In the genomic region with DNA sequence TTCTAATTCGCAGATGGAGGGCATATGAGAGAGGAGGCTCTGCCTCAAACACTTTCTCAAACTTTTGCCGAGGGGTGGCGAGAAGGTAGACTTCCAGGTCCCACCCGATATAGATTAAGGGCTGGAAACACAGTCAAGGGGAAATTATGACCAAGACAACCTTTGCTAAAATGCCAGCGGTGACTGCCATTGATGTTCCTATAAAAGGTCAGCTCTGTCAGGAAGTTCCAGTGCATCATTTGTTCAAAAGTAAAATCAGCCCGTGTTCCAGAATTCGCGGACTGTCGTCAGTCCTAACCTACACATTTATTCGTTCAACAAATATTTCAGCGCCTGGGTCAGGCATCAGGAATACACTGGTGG, we compare ENCODE assay signal across 8 cellular contexts. TPM values are rescaled to one million over a fixed set of nuclear protein-coding genes. Genes with fewer than 3 reads are reported as not detected.
DNase-seq lines count a peak whose midpoint lies in the region; ATAC-seq and TF ChIP-seq lines count a peak whose summit lies in the region.

No MANE protein-coding gene starts in this region.

- H3K9me3 ChIP-seq in ES-I3 (ENCODE audit: control insufficient read depth, insufficient read depth, low read length) (no peaks in the 10 kb centered on the region), MM.1S (replicated peaks; ENCODE audit: insufficient read depth, low read length) (no peaks in the 10 kb centered on the region), mucosa of rectum (ENCODE audit: control insufficient read depth in 2 of 2, low read length in 2 of 2) (no peaks in the 10 kb centered on the region)

- intact Hi-C loops in posterior vena cava (cut with DNase I) = no loop called here

- H3K9me3 Mint-ChIP-seq in central memory CD8-positive, alpha-beta T cell = no peaks in the 10 kb centered on the region

- no peaks in the 10 kb centered on the region for H4K20me1 ChIP-seq in MM.1S (ENCODE audit: insufficient read depth, low read length)

- peaks cover 42% of the 10 kb centered on the region for H3K79me2 ChIP-seq in MM.1S (ENCODE audit: low read length)

- H3K36me3 ChIP-seq in ES-I3 (ENCODE audit: insufficient read depth, low read length) (no peaks in the 10 kb centered on the region), MM.1S (replicated peaks; ENCODE audit: insufficient read depth, low read length) (no peaks in the 10 kb centered on the region), mucosa of rectum (ENCODE audit: control insufficient read depth in 2 of 2, insufficient read depth in 2 of 2, low read length in 2 of 2) (no peaks in the 10 kb centered on the region)

- H2AFZ ChIP-seq in MM.1S (ENCODE audit: low read length) = peak overlapping the region; percentile 52

- H3K27ac Mint-ChIP-seq in central memory CD8-positive, alpha-beta T cell (ENCODE audit: low read depth) = peak overlapping the region; percentile 95

- H3K4me2 ChIP-seq in MM.1S (ENCODE audit: low read depth, low read length) = peak overlapping the region; percentile 82

- H3K4me3 ChIP-seq in MM.1S (ENCODE audit: low read length) (peak overlapping the region; percentile 73), mucosa of rectum (ENCODE audit: low read length in 2 of 2) (peak overlapping the region; percentile 98 to 100)

- no peaks in the 10 kb centered on the region for H3K27me3 ChIP-seq in MM.1S (replicated peaks; ENCODE audit: insufficient read depth, low read length)
- no peaks in the 10 kb centered on the region for H3K27me3 ChIP-seq in mucosa of rectum (ENCODE audit: control insufficient read depth in 2 of 2, insufficient read depth in 2 of 2, low read length in 2 of 2)

- H3K9me2 ChIP-seq in MM.1S (replicated peaks; ENCODE audit: insufficient read depth, low read length) = no peaks in the 10 kb centered on the region

- H3K36me3 Mint-ChIP-seq in central memory CD8-positive, alpha-beta T cell (ENCODE audit: insufficient read depth) = peaks cover 11% of the 10 kb centered on the region

- H3K9ac ChIP-seq in ES-I3 (ENCODE audit: low read depth, low read length) = peak overlapping the region; percentile 91
- peak overlapping the region; percentile 76 for H3K9ac ChIP-seq in MM.1S (ENCODE audit: low read length)
- peak overlapping the region; percentile 88 to 97 for H3K9ac ChIP-seq in mucosa of rectum (ENCODE audit: low read depth in 1 of 2, low read length in 2 of 2)

- H3F3A ChIP-seq in MM.1S (ENCODE audit: insufficient read depth, low read length) = 0 out of 2 replicates have a peak, but pooled peaks cover 3% of the 10 kb centered on the region

- no peak for ATAC-seq in central memory CD8-positive, alpha-beta T cell (replicated peaks; ENCODE audit: extremely low read depth, poor library complexity, severe bottlenecking)

- peaks cover 9% of the 10 kb centered on the region for H3K27me3 Mint-ChIP-seq in central memory CD8-positive, alpha-beta T cell

- TF ChIP-seq CTCF in MM.1S (IDR thresholded peaks at IDR 0.05; ENCODE audit: low read length) = no peak

- peak overlapping the region; percentile 92 for H3K4me3 Mint-ChIP-seq in central memory CD8-positive, alpha-beta T cell

- H3K4me1 ChIP-seq in ES-I3 (ENCODE audit: insufficient read depth, low read length) = peaks cover 14% of the 10 kb centered on the region
- peaks cover 10% of the 10 kb centered on the region for H3K4me1 ChIP-seq in MM.1S (ENCODE audit: low read length)
- peaks cover 10 to 18% of the 10 kb centered on the region in 2 donors for H3K4me1 ChIP-seq in mucosa of rectum (ENCODE audit: control insufficient read depth in 2 of 2, insufficient read depth in 2 of 2, low read length in 2 of 2)

- peaks cover 54% of the 10 kb centered on the region for H3K4me1 Mint-ChIP-seq in central memory CD8-positive, alpha-beta T cell

- DNase-seq in MM.1S = peak; percentile 8
- no peak for DNase-seq in central memory CD8-positive, alpha-beta T cell (ENCODE audit: low spot score in 2 of 2)
- DNase-seq in iPS-NIHi11 (ENCODE audit: low spot score) = no peak
- DNase-seq in posterior vena cava (ENCODE audit: low spot score) = no peak
- no peak for DNase-seq in 8988T
- DNase-seq in A172 (ENCODE audit: low spot score) = no peak

- H3K27ac ChIP-seq in MM.1S (ENCODE audit: low read length) (peak overlapping the region; percentile 52; the same call in 1 of the 2 replicates), mucosa of rectum (ENCODE audit: low read depth in 2 of 2, low read length in 2 of 2) (peak overlapping the region; percentile 90 to 94)

RNA-seq across cellular contexts. Expression of gene PAPOLA, which starts 0.8 kb away (rescaled TPM):
- total RNA-seq in posterior vena cava = 100 to 1,000 TPM; 127 to 153 TPM
- 57.9 and 64.6 TPM in 2 replicates for total RNA-seq in A172 (2014; rRNA removed; shearing (Covaris generic))
